9 cellular contexts compared by ENCODE assay signal in genomic region chr6:120056085-120056484, GRCh38.
DNase-seq lines count a peak whose midpoint lies in the region; ATAC-seq and TF ChIP-seq lines count a peak whose summit lies in the region.
"Had no signal": no experiment of that assay in that cellular context is flagged by ENCODE, and none has a peak within 500 bp of the region (broad histone marks: within the 10 kb centered on the region; RNA-seq: fewer than 3 reads in every experiment).

No MANE protein-coding gene starts in this region.

- H3K4me3 Mint-ChIP-seq in WTC11, result no peak overlapping the region

- TF ChIP-seq POLR2A in lower leg skin (IDR thresholded peaks at IDR 0.05) (no peak), heart left ventricle (IDR thresholded peaks at IDR 0.05) (no peak)

- peak; percentile 71 for TF ChIP-seq CTCF in 22Rv1 (IDR thresholded peaks at IDR 0.05)
- TF ChIP-seq CTCF in WTC11 (IDR thresholded peaks at IDR 0.05), result peak; percentile 68
- TF ChIP-seq CTCF in lower leg skin (IDR thresholded peaks at IDR 0.05), result no peak
- peak in 3 of 12 donors; percentile 11 to 31 (median 15) for TF ChIP-seq CTCF in heart left ventricle (IDR thresholded peaks at IDR 0.05)

- H3K9me3 ChIP-seq in heart left ventricle, result peaks cover 0 to 19% (median 0%) of the 10 kb centered on the region in 12 donors

- no peaks in the 10 kb centered on the region for H3K36me3 ChIP-seq in heart left ventricle
- H3K36me3 ChIP-seq: SJSA1 had no signal

- ATAC-seq in GM18858 (IDR thresholded peaks at IDR 0.05; ENCODE audit: unreplicated experiment), result peak; percentile 67
- peak; percentile 82 for ATAC-seq in HG02981 (IDR thresholded peaks at IDR 0.05; ENCODE audit: unreplicated experiment)
- peak; percentile 98 for ATAC-seq in WTC11
- ATAC-seq in heart left ventricle, result no peak

- no peak overlapping the region for H3K27ac Mint-ChIP-seq in WTC11

- peak; percentile 67 for DNase-seq in WTC11 (ENCODE audit: low spot score)
- no peak for DNase-seq in lower leg skin (ENCODE audit: low spot score in 2 of 2)
- DNase-seq in mesenteric fat pad (ENCODE audit: low spot score), result no peak
- DNase-seq in middle frontal gyrus (ENCODE audit: extremely low spot score, low spot score), result no peak
- no peak for DNase-seq in heart left ventricle

- H3K27ac ChIP-seq in 22Rv1 (no peak overlapping the region), heart left ventricle (no peak overlapping the region)
- H3K27ac ChIP-seq: SJSA1 had no signal

- 49 to 51% methylated on average over 7 of the region's 7 CpGs for WGBS in lower leg skin, 2 donors
- WGBS in heart left ventricle, 4 donors, result 36 to 53% (median 44%) methylated on average over 7 of the region's 7 CpGs

- intact Hi-C loops in lower leg skin (cut with DNase I; ENCODE audit: low total_unique reads) (no loop called here), heart left ventricle (cut with DNase I) (no loop called here)

- H3K27me3 ChIP-seq in heart left ventricle, result no peaks in the 10 kb centered on the region
- H3K27me3 ChIP-seq: SJSA1 had no signal

- CTCF ChIA-PET in WTC11 (lab: Charles Lee), result interaction anchor here (0.6 to 1.3 kb wide), 11 partner anchors 11 to 168 kb away, joined by 3 to 6 read pairs (median 3); no protein-coding TSS in a partner anchor

- no peaks in the 10 kb centered on the region for H3K4me1 Mint-ChIP-seq in WTC11

- peaks cover 18% of the 10 kb centered on the region for H3K9me3 Mint-ChIP-seq in WTC11

- peaks cover 3% of the 10 kb centered on the region; the same call in 1 of the 2 replicates for H3K36me3 Mint-ChIP-seq in WTC11

- POLR2A ChIA-PET in WTC11 (lab: Charles Lee), result no interaction called here

- no peaks in the 10 kb centered on the region for H3K27me3 Mint-ChIP-seq in WTC11 (ENCODE audit: low read depth)

- H3K4me1 ChIP-seq in heart left ventricle, result no peaks in the 10 kb centered on the region
- H3K4me1 ChIP-seq: SJSA1 had no signal

- H3K4me3 ChIP-seq in lower leg skin (ENCODE audit: low read depth, poor library complexity, severe bottlenecking) (no peak overlapping the region), heart left ventricle (no peak overlapping the region)
- H3K4me3 ChIP-seq: SJSA1 had no signal

TF ChIP-seq in WTC11, 78 proteins besides CTCF, POLR2A, EP300 and RAD21:
- TF ChIP-seq JUN (CRISPR knock-in tag; IDR thresholded peaks at IDR 0.05) (no peak), GTF2I (CRISPR knock-in tag; conservative IDR thresholded peaks at IDR 0.05) (no peak), SMAD4 (CRISPR knock-in tag; IDR thresholded peaks at IDR 0.05) (no peak), USF2 (CRISPR knock-in tag; IDR thresholded peaks at IDR 0.05) (no peak), IRF1 (CRISPR knock-in tag; IDR thresholded peaks at IDR 0.05) (no peak), SP1 (CRISPR knock-in tag; conservative IDR thresholded peaks at IDR 0.05) (no peak), RORB (CRISPR knock-in tag; IDR thresholded peaks at IDR 0.05) (no peak), ZNF138 (CRISPR knock-in tag; conservative IDR thresholded peaks at IDR 0.05) (no peak), ZNF671 (CRISPR knock-in tag; IDR thresholded peaks at IDR 0.05) (no peak)

Comparison
In these comparisons a context has a peak if more than half of its experiments do, and no peak if none do; other contexts are left out.
1. CTCF ChIP-seq: peak in 22Rv1 (single experiment) and WTC11 (single experiment); none in lower leg skin (0 of 3).
2. ATAC-seq: peak in GM18858 (single experiment), HG02981 (single experiment) and WTC11 (single experiment); none in heart left ventricle (0 of 4).